Comparison of ENCODE assay signal across 19 cellular contexts in the genomic region with DNA sequence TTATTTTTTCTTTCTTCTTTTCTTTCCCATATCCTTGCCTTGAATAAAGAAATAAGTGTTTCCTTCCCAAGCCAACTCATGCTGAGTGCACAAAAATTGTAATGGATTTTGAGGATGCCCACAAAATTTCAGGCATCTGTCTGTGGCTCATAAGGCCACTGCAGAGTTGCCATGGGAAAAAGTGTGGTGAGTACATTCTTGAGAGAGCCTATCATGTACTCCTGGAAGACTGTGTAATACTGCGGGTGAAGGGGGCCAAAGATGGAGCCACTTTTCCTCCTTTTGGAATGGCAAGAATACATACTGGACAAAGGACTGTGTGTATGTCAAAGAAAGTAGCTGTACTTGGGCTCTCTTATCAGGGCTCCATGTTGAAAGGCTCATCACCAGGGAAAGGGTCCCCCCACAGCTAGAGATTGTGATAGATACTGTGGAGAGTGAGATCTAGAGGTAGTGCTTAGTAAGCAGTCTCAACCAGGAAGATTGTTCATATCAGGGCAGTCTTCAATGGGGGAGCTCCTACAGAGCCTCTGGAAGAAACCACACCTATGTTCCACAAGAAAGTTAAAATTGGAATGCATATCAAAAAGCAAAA.
"Had no signal": no experiment of that assay in that cellular context is flagged by ENCODE, and none has a peak within 500 bp of the region (broad histone marks: within the 10 kb centered on the region; RNA-seq: fewer than 3 reads in every experiment).

No MANE protein-coding gene starts in this region.

- H3K36me3 Mint-ChIP-seq: natural killer cell; stimulated activated memory B cell treated with anti-CD40 and anti-IgM and Interleukin-4, amounts not matched to agents 10 μg/mL and 1 μg/mL and 100 μg/mL, for 72 hours had no signal

- H3K27ac Mint-ChIP-seq: natural killer cell; stimulated activated memory B cell treated with anti-CD40 and anti-IgM and Interleukin-4, amounts not matched to agents 10 μg/mL and 1 μg/mL and 100 μg/mL, for 72 hours; stimulated activated naive CD8-positive, alpha-beta T cell treated with anti-CD3 and anti-CD28 coated beads, Interleukin-15, Interleukin-2, amounts not matched to agents 100 ng/mL and 50 ng/mL, for 24 hours had no signal

- H3K27me3 ChIP-seq: dorsolateral prefrontal cortex, testis, tibial nerve had no signal

- H3K27ac ChIP-seq: dorsolateral prefrontal cortex, heart left ventricle, ovary, testis, tibial nerve had no signal

- DNase-seq: cortex of kidney; dorsolateral prefrontal cortex; effector CD8-positive, alpha-beta T cell; heart left ventricle; hippocampal formation; kidney glomerular epithelial cell; mammary epithelial cell; mucosa of descending colon; natural killer cell; nucleus accumbens; ovary; right cardiac atrium; stimulated activated CD4-positive, alpha-beta T cell treated with anti-CD3 and anti-CD28 coated beads, Interleukin-4, amount 100 ng/mL, for 1 hour; stimulated activated CD8-positive, alpha-beta memory T cell treated with anti-CD3 and anti-CD28 coated beads, Interleukin-4, amount 100 ng/mL, for 48 hours; testis had no signal

- H3K4me3 ChIP-seq: dorsolateral prefrontal cortex, heart left ventricle, mucosa of descending colon, ovary, testis, tibial nerve had no signal

- H3K4me1 ChIP-seq: heart left ventricle, testis, tibial nerve had no signal

- H3K36me3 ChIP-seq: heart left ventricle, ovary, tibial nerve had no signal

- H3K9me3 Mint-ChIP-seq: neural crest cell had no signal

- ATAC-seq: heart left ventricle; mucosa of descending colon; natural killer cell; right cardiac atrium; stimulated activated memory B cell treated with anti-CD40 and anti-IgM and Interleukin-4, amounts not matched to agents 10 μg/mL and 1 μg/mL and 100 μg/mL, for 72 hours had no signal

- H3K27me3 Mint-ChIP-seq: stimulated activated memory B cell treated with anti-CD40 and anti-IgM and Interleukin-4, amounts not matched to agents 10 μg/mL and 1 μg/mL and 100 μg/mL, for 72 hours; stimulated activated naive CD8-positive, alpha-beta T cell treated with anti-CD3 and anti-CD28 coated beads, Interleukin-15, Interleukin-2, amounts not matched to agents 100 ng/mL and 50 ng/mL, for 24 hours had no signal

- H3K4me1 Mint-ChIP-seq: natural killer cell; neural crest cell; stimulated activated memory B cell treated with anti-CD40 and anti-IgM and Interleukin-4, amounts not matched to agents 10 μg/mL and 1 μg/mL and 100 μg/mL, for 72 hours had no signal

- H3K4me3 Mint-ChIP-seq: natural killer cell; neural crest cell; stimulated activated memory B cell treated with anti-CD40 and anti-IgM and Interleukin-4, amounts not matched to agents 10 μg/mL and 1 μg/mL and 100 μg/mL, for 72 hours; stimulated activated naive CD8-positive, alpha-beta T cell treated with anti-CD3 and anti-CD28 coated beads, Interleukin-15, Interleukin-2, amounts not matched to agents 100 ng/mL and 50 ng/mL, for 24 hours had no signal
